Comparison of ENCODE assay signal across 30 cellular contexts in the genomic region with DNA sequence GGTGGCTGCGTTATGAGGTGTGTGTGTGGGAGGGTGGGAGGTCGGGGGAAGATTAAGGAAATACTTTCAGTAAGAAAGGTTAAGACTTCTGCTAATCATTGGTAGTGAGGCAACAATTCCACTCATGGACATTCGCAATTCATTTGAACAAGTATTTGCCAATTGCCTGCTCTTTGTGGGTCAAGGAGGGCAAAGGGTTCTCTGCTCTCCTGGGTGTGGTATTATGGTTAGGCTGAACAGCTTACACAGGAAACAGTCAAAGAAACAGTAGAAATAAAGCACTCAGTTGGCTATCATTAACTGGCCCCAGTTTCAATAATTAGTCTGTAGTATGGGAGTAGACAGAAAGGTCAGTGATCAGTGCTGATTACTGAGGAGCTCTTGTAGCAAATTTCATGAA.
"Had no signal": no experiment of that assay in that cellular context is flagged by ENCODE, and none has a peak within 500 bp of the region (broad histone marks: within the 10 kb centered on the region; RNA-seq: fewer than 3 reads in every experiment).

No MANE protein-coding gene starts in this region.

- H3K4me1 ChIP-seq: esophagus muscularis mucosa, gastrocnemius medialis, heart left ventricle had no signal

- H3K36me3 Mint-ChIP-seq: activated naive CD4-positive, alpha-beta T cell treated with anti-CD3 and anti-CD28 coated beads, Interleukin-2, amount 10 ng/mL, durations not matched to agents 7 days and 5 days; activated naive CD4-positive, alpha-beta T cell treated with anti-CD3 and anti-CD28 coated beads, Interleukin-2, amount 50 U/mL, for 72 hours; WTC11 had no signal

- H3K36me3 ChIP-seq: brain microvascular endothelial cell, esophagus muscularis mucosa, gastrocnemius medialis, heart left ventricle had no signal

- H3K4me3 Mint-ChIP-seq: activated CD4-positive, alpha-beta memory T cell treated with anti-CD3 and anti-CD28 coated beads, Interleukin-2, amount 10 ng/mL, durations not matched to agents 7 days and 5 days; activated CD4-positive, alpha-beta T cell treated with anti-CD3 and anti-CD28 coated beads, Interleukin-2, amount 10 ng/mL, durations not matched to agents 7 days and 5 days; activated naive CD4-positive, alpha-beta T cell treated with anti-CD3 and anti-CD28 coated beads, Interleukin-2, amount 10 ng/mL, durations not matched to agents 7 days and 5 days; activated T-cell treated with anti-CD3 and anti-CD28 coated beads, Interleukin-2, amount 50 U/mL, for 24 hours; activated T-cell treated with anti-CD3 and anti-CD28 coated beads, Interleukin-2, amount 50 U/mL, for 72 hours; central memory CD8-positive, alpha-beta T cell; dendritic cell treated with granulocyte-macrophage colony-stimulating factor and Interleukin-4, amounts not matched to agents 40 ng/mL and 50 ng/mL, for 4 days; WTC11 had no signal

- DNase-seq: activated CD4-positive, alpha-beta memory T cell treated with anti-CD3 and anti-CD28 coated beads, Interleukin-2, amount 10 ng/mL, durations not matched to agents 7 days and 5 days; activated CD4-positive, alpha-beta T cell treated with anti-CD3 and anti-CD28 coated beads for 1 hour; activated CD4-positive, alpha-beta T cell treated with anti-CD3 and anti-CD28 coated beads for 4 hours; activated CD4-positive, alpha-beta T cell treated with anti-CD3 and anti-CD28 coated beads, Interleukin-2, amount 10 ng/mL, durations not matched to agents 7 days and 5 days; activated CD4-positive, alpha-beta T cell treated with anti-CD3 and anti-CD28 coated beads, Interleukin-2, amount 50 U/mL, for 4 hours; activated CD8-positive, alpha-beta memory T cell treated with anti-CD3 and anti-CD28 coated beads, Interleukin-2, amount 50 U/mL, for 48 hours; activated gamma-delta T cell; activated naive CD4-positive, alpha-beta T cell; activated naive CD4-positive, alpha-beta T cell treated with anti-CD3 and anti-CD28 coated beads, Interleukin-2, amount 10 ng/mL, durations not matched to agents 7 days and 5 days; activated T-cell treated with anti-CD3 and anti-CD28 coated beads for 4 hours; activated T-cell treated with anti-CD3 and anti-CD28 coated beads, Interleukin-2, amount 50 U/mL, for 24 hours; activated T-cell treated with anti-CD3 and anti-CD28 coated beads, Interleukin-2, amount 50 U/mL, for 72 hours; amniotic stem cell; anterior cingulate cortex; brain microvascular endothelial cell; dorsolateral prefrontal cortex; effector memory CD4-positive, alpha-beta T cell; erythroblast; foreskin keratinocyte; gastrocnemius medialis; glutamatergic neuron; heart left ventricle; T-helper 2 cell had no signal

- H3K27me3 ChIP-seq: brain microvascular endothelial cell, dorsolateral prefrontal cortex, esophagus muscularis mucosa, foreskin keratinocyte, gastrocnemius medialis, heart left ventricle had no signal

- H3K4me1 Mint-ChIP-seq: activated CD4-positive, alpha-beta memory T cell treated with anti-CD3 and anti-CD28 coated beads, Interleukin-2, amount 10 ng/mL, durations not matched to agents 7 days and 5 days; activated CD4-positive, alpha-beta T cell treated with anti-CD3 and anti-CD28 coated beads, Interleukin-2, amount 10 ng/mL, durations not matched to agents 7 days and 5 days; activated naive CD4-positive, alpha-beta T cell treated with anti-CD3 and anti-CD28 coated beads, Interleukin-2, amount 10 ng/mL, durations not matched to agents 7 days and 5 days; central memory CD8-positive, alpha-beta T cell; WTC11 had no signal

- H3K27me3 Mint-ChIP-seq: activated CD4-positive, alpha-beta memory T cell treated with anti-CD3 and anti-CD28 coated beads, Interleukin-2, amount 10 ng/mL, durations not matched to agents 7 days and 5 days; activated CD4-positive, alpha-beta T cell treated with anti-CD3 and anti-CD28 coated beads, Interleukin-2, amount 10 ng/mL, durations not matched to agents 7 days and 5 days; activated T-cell treated with anti-CD3 and anti-CD28 coated beads, Interleukin-2, amount 50 U/mL, for 24 hours; central memory CD8-positive, alpha-beta T cell; dendritic cell treated with granulocyte-macrophage colony-stimulating factor and Interleukin-4, amounts not matched to agents 40 ng/mL and 50 ng/mL, for 4 days had no signal

- H3K4me3 ChIP-seq: coronary artery, dorsolateral prefrontal cortex, esophagus muscularis mucosa, gastrocnemius medialis, heart left ventricle had no signal

- H3K27ac Mint-ChIP-seq: activated CD4-positive, alpha-beta memory T cell treated with anti-CD3 and anti-CD28 coated beads, Interleukin-2, amount 10 ng/mL, durations not matched to agents 7 days and 5 days; activated CD4-positive, alpha-beta T cell treated with anti-CD3 and anti-CD28 coated beads, Interleukin-2, amount 10 ng/mL, durations not matched to agents 7 days and 5 days; activated naive CD4-positive, alpha-beta T cell treated with anti-CD3 and anti-CD28 coated beads, Interleukin-2, amount 10 ng/mL, durations not matched to agents 7 days and 5 days; activated naive CD4-positive, alpha-beta T cell treated with anti-CD3 and anti-CD28 coated beads, Interleukin-2, amount 50 U/mL, for 72 hours; activated T-cell treated with anti-CD3 and anti-CD28 coated beads, Interleukin-2, amount 50 U/mL, for 24 hours; activated T-cell treated with anti-CD3 and anti-CD28 coated beads, Interleukin-2, amount 50 U/mL, for 72 hours; dendritic cell treated with granulocyte-macrophage colony-stimulating factor and Interleukin-4, amounts not matched to agents 40 ng/mL and 50 ng/mL, for 4 days; WTC11 had no signal

- H3K9me3 ChIP-seq: esophagus muscularis mucosa, gastrocnemius medialis, heart left ventricle had no signal

- H3K27ac ChIP-seq: brain microvascular endothelial cell, coronary artery, dorsolateral prefrontal cortex, esophagus muscularis mucosa, foreskin keratinocyte, gastrocnemius medialis, heart left ventricle, VCaP had no signal

- H3K9me3 Mint-ChIP-seq: activated CD4-positive, alpha-beta memory T cell treated with anti-CD3 and anti-CD28 coated beads, Interleukin-2, amount 10 ng/mL, durations not matched to agents 7 days and 5 days; activated CD4-positive, alpha-beta T cell treated with anti-CD3 and anti-CD28 coated beads, Interleukin-2, amount 10 ng/mL, durations not matched to agents 7 days and 5 days; activated naive CD4-positive, alpha-beta T cell treated with anti-CD3 and anti-CD28 coated beads, Interleukin-2, amount 10 ng/mL, durations not matched to agents 7 days and 5 days; activated T-cell treated with anti-CD3 and anti-CD28 coated beads, Interleukin-2, amount 50 U/mL, for 24 hours; activated T-cell treated with anti-CD3 and anti-CD28 coated beads, Interleukin-2, amount 50 U/mL, for 72 hours; central memory CD8-positive, alpha-beta T cell had no signal

- ATAC-seq: activated naive CD4-positive, alpha-beta T cell treated with anti-CD3 and anti-CD28 coated beads, Interleukin-2, amount 50 U/mL, for 72 hours; activated T-cell treated with anti-CD3 and anti-CD28 coated beads, Interleukin-2, amount 50 U/mL, for 72 hours; foreskin keratinocyte; gastrocnemius medialis; heart left ventricle; WTC11 had no signal
